In the genomic region with DNA sequence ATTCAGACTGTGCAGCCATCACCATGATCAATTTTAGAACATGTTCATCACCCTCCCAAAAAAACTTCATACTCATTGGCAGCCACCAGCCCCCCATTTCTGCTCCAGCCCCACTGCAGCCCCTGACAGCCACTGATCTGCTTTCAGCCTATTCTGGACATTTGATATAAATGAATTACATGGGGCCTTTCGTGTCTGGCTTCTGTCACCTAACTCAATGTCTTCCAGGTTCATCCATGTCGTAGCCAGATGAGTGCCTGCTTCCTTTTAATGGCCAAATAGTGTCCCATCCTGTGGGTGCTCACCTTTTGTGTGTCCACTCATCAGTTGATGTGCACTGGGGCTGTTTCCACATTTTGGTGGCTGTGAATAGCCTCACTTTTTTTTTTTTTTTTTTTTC, we compare ENCODE assay signal across 12 cellular contexts.
DNase-seq lines count a peak whose midpoint lies in the region; ATAC-seq and TF ChIP-seq lines count a peak whose summit lies in the region.
"Had no signal": no experiment of that assay in that cellular context is flagged by ENCODE, and none has a peak within 500 bp of the region (broad histone marks: within the 10 kb centered on the region; RNA-seq: fewer than 3 reads in every experiment).

No MANE protein-coding gene starts in this region.

- H3K36me3 ChIP-seq in Peyer's patch (no peaks in the 10 kb centered on the region), esophagus (ENCODE audit: control insufficient read depth in 2 of 2, insufficient read depth in 2 of 2, low read length in 1 of 2) (no peaks in the 10 kb centered on the region), suprapubic skin (no peaks in the 10 kb centered on the region)
- H3K36me3 ChIP-seq: MG63 had no signal

- peaks cover 32% of the 10 kb centered on the region for H3K27me3 Mint-ChIP-seq in nephron progenitor cell (ENCODE audit: low read depth, poor library complexity)
- peaks cover 29% of the 10 kb centered on the region for H3K27me3 Mint-ChIP-seq in HFFc6 (ENCODE audit: insufficient read depth)

- H3K4me1 ChIP-seq in Peyer's patch (peaks cover 0 to 40% (median 0%) of the 10 kb centered on the region in 4 donors), esophagus (ENCODE audit: control insufficient read depth in 2 of 2, insufficient read depth in 2 of 2, low read length in 1 of 2) (peaks cover 4 to 10% of the 10 kb centered on the region in 2 donors), suprapubic skin (peaks cover 50% of the 10 kb centered on the region)

- no peak for ATAC-seq in GM19452 (IDR thresholded peaks at IDR 0.05; ENCODE audit: unreplicated experiment)
- ATAC-seq: Panc1 had no signal

- no peak overlapping the region for H3K4me3 ChIP-seq in Peyer's patch
- no peak overlapping the region for H3K4me3 ChIP-seq in esophagus (ENCODE audit: low read depth in 1 of 2, low read length in 2 of 2)
- no peak overlapping the region for H3K4me3 ChIP-seq in suprapubic skin
- H3K4me3 ChIP-seq: MG63 had no signal

- TF ChIP-seq CTCF in Peyer's patch (IDR thresholded peaks at IDR 0.05) (no peak), nephron progenitor cell (IDR thresholded peaks at IDR 0.05) (no peak), suprapubic skin (IDR thresholded peaks at IDR 0.05) (no peak), HFFc6 (IDR thresholded peaks at IDR 0.05) (no peak)

- no peaks in the 10 kb centered on the region for H3K9me3 Mint-ChIP-seq in nephron progenitor cell
- no peaks in the 10 kb centered on the region for H3K9me3 Mint-ChIP-seq in HFFc6

- H3K4me1 Mint-ChIP-seq in nephron progenitor cell (peaks cover 79% of the 10 kb centered on the region), HFFc6 (ENCODE audit: low read depth) (peaks cover 15% of the 10 kb centered on the region)

- no peak for TF ChIP-seq EP300 in suprapubic skin (IDR thresholded peaks at IDR 0.05)

- H3K27ac ChIP-seq in Peyer's patch, result peak overlapping the region; percentile 49 to 87 (median 60)
- peak overlapping the region; percentile 74 to 78 for H3K27ac ChIP-seq in esophagus (ENCODE audit: low read depth in 2 of 2, low read length in 1 of 2)
- H3K27ac ChIP-seq in suprapubic skin, result peak overlapping the region; percentile 41
- H3K27ac ChIP-seq: C4-2B had no signal

- H3K9me3 ChIP-seq in Peyer's patch, result no peaks in the 10 kb centered on the region
- no peaks in the 10 kb centered on the region for H3K9me3 ChIP-seq in esophagus (ENCODE audit: control insufficient read depth in 2 of 2, insufficient read depth in 1 of 2, low read depth in 1 of 2, low read length in 1 of 2)
- H3K9me3 ChIP-seq in suprapubic skin, result no peaks in the 10 kb centered on the region
- H3K9me3 ChIP-seq: MG63 had no signal

- H3K36me3 Mint-ChIP-seq in nephron progenitor cell (ENCODE audit: low read depth) (no peaks in the 10 kb centered on the region), HFFc6 (ENCODE audit: low read depth) (no peaks in the 10 kb centered on the region)

- DNase-seq in Peyer's patch (no peak), nephron progenitor cell (no peak), suprapubic skin (ENCODE audit: low spot score in 2 of 2) (no peak), HFFc6 (no peak), NCI-H1694 (lab: John Stamatoyannopoulos, UW) (no peak)
- DNase-seq: Karpas-422, MG63, NCI-H1092 had no signal

- TF ChIP-seq POLR2A in Peyer's patch (IDR thresholded peaks at IDR 0.05) (no peak), suprapubic skin (IDR thresholded peaks at IDR 0.05) (no peak)

- H3K27ac Mint-ChIP-seq in nephron progenitor cell (no peak overlapping the region), HFFc6 (no peak overlapping the region)

- 68 to 73% methylated on average over 2 of the region's 2 CpGs for WGBS in esophagus, 2 donors
- WGBS in suprapubic skin, result 79% methylated on average over 2 of the region's 2 CpGs

- H3K4me3 Mint-ChIP-seq in nephron progenitor cell, result peak overlapping the region; percentile 28
- no peak overlapping the region for H3K4me3 Mint-ChIP-seq in HFFc6

- H3K27me3 ChIP-seq in Peyer's patch (no peaks in the 10 kb centered on the region), esophagus (ENCODE audit: control insufficient read depth in 1 of 2, insufficient read depth in 2 of 2, low read length in 2 of 2) (no peaks in the 10 kb centered on the region), suprapubic skin (peaks cover 39% of the 10 kb centered on the region)
- H3K27me3 ChIP-seq: MG63 had no signal
